8 cellular contexts compared by ENCODE assay signal in the genomic region with DNA sequence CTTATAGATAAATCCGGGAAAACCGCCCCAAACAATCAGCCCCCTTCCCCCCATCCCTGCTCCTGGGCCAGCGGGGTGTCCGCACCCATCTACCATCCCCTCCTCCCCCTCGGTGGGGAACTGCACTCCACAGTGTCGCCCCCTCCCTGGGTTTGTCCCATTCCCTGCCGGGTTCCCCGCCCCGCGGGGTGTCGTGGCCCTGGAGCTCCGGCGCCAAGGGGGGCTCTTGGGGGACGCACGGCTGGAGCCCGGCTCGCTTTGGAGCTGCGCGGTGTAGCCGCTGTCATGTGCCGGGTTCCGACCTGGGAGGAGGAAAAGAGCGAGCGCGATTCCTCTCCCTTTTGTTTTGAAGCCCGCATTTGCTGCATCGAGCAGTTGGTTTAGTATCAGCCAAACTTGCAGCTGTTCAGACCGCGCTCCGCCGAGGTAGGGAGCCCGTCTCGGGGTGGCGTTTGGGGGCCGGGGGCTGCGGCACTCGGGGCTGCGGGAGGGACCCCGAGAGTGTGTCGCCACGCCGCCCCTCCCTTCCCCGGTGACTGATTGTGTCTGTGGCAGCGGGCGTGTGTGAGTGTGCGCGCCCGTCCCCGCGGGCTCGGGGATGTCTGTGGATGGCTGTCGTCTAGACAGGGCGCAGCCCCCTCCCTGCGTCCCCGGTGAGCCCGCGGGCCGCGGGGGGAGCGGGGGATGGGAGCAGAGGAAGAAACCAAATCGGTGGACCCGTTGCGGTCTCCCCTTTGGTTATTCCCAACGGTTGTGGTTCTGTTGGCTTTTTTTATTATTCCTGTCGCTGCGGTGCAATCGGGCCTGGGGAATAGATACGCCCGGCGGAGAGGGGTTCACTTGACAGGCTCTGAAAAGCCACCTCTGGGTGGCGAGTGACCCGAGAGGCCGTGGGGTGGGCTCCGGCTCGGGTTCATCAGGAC. TPM values are rescaled to one million over a fixed set of nuclear protein-coding genes. Genes with fewer than 3 reads are reported as not detected.
A peak's percentile ranks its signal among the peaks of the same experiment; 100 is the strongest.
DNase-seq lines count a peak whose midpoint lies in the region; ATAC-seq, FAIRE-seq and TF ChIP-seq lines count a peak whose summit lies in the region.

No MANE protein-coding gene starts in this region.

- no peaks in the 10 kb centered on the region for H3K9me3 Mint-ChIP-seq in Caco-2 (ENCODE audit: unreplicated experiment)

- BruUV-seq in Caco-2 (replicated peaks; lab: Mats Ljungman, UMichigan) = no TSS peak

- H3K27me3 Mint-ChIP-seq in Caco-2 (ENCODE audit: insufficient read depth, unreplicated experiment) = no peaks in the 10 kb centered on the region

- H3K36me3 Mint-ChIP-seq in Caco-2 (ENCODE audit: insufficient read depth, unreplicated experiment) = no peaks in the 10 kb centered on the region

- H3K79me2 ChIP-seq in KMS-11 (ENCODE audit: insufficient read depth, low read depth) = peaks cover 26% of the 10 kb centered on the region

- FAIRE-seq in H54 (lab: Jason Lieb, UNC) = no peak

- H3K4me1 Mint-ChIP-seq in Caco-2 (ENCODE audit: low read depth, unreplicated experiment) = peaks cover 4% of the 10 kb centered on the region

- CTCF ChIA-PET in Caco-2 (lab: Charles Lee) = no interaction called here

- intact Hi-C loops in Caco-2 (cut with micrococcal nuclease; ENCODE audit: unreplicated experiment) = loop anchor here (1.0 to 2.0 kb wide), 2 partner anchors 51 to 63 kb away; no protein-coding TSS in a partner anchor
- intact Hi-C loops in breast epithelium (cut with DNase I; ENCODE audit: low total_unique reads) = loop anchor here (5.0 kb wide), 1 partner anchor 1188 kb away; no protein-coding TSS in a partner anchor
- intact Hi-C loops in sciatic nerve (cut with DNase I) = no loop called here

- DNase-seq in Caco-2 = peak in 1 of 2 experiments; percentile 32
- peak; percentile 24 for DNase-seq in T-helper 9 cell
- peak; percentile 43 to 52 for DNase-seq in breast epithelium (ENCODE audit: low spot score in 2 of 2)
- peak; percentile 75 for DNase-seq in sciatic nerve (ENCODE audit: low spot score)
- DNase-seq in H54 (ENCODE audit: insufficient read length, low spot score) = no peak

- TF ChIP-seq CTCF in Caco-2 (IDR thresholded peaks at IDR 0.05; ENCODE audit: insufficient read depth in 1 of 2, low read depth in 1 of 2, low read length in 1 of 2, severe bottlenecking in 1 of 2, unreplicated experiment in 1 of 2) (no peak), KMS-11 (conservative IDR thresholded peaks at IDR 0.05; ENCODE audit: low read depth, low read length) (no peak), breast epithelium (IDR thresholded peaks at IDR 0.05) (no peak)

- no peaks in the 10 kb centered on the region for H3K36me3 ChIP-seq in Caco-2 (ENCODE audit: control insufficient read depth, insufficient read depth, low read length)
- H3K36me3 ChIP-seq in KMS-11 (ENCODE audit: insufficient read depth) = no peaks in the 10 kb centered on the region
- H3K36me3 ChIP-seq in breast epithelium = no peaks in the 10 kb centered on the region
- H3K36me3 ChIP-seq in iPS-15b (ENCODE audit: control insufficient read depth, insufficient read depth, low read length) = no peaks in the 10 kb centered on the region

- peak overlapping the region; percentile 77 for H3K4me2 ChIP-seq in KMS-11

- POLR2A ChIA-PET in Caco-2 (lab: Charles Lee) = no interaction called here

- peak; percentile 63 for ATAC-seq in sciatic nerve
- no peak for ATAC-seq in HG02973 (IDR thresholded peaks at IDR 0.05; ENCODE audit: unreplicated experiment)

- H3K27me3 ChIP-seq in Caco-2 (replicated peaks; ENCODE audit: control insufficient read depth, insufficient read depth, low read length) = no peaks in the 10 kb centered on the region
- no peaks in the 10 kb centered on the region for H3K27me3 ChIP-seq in KMS-11 (ENCODE audit: insufficient read depth, low read depth)
- H3K27me3 ChIP-seq in breast epithelium = no peaks in the 10 kb centered on the region
- peaks cover 11% of the 10 kb centered on the region for H3K27me3 ChIP-seq in iPS-15b (ENCODE audit: control insufficient read depth, insufficient read depth, low read length)

- peak overlapping the region; percentile 79 for H2AFZ ChIP-seq in KMS-11 (ENCODE audit: low read depth)

- H3K4me3 Mint-ChIP-seq in Caco-2 (ENCODE audit: unreplicated experiment) = peak overlapping the region; percentile 77

- H3K4me1 ChIP-seq in Caco-2 = peaks cover 23% of the 10 kb centered on the region
- H3K4me1 ChIP-seq in KMS-11 (ENCODE audit: low read depth, poor library complexity, severe bottlenecking) = peaks cover 40% of the 10 kb centered on the region
- peaks cover 0 to 4% of the 10 kb centered on the region in 2 donors for H3K4me1 ChIP-seq in breast epithelium
- H3K4me1 ChIP-seq in iPS-15b (ENCODE audit: control insufficient read depth, insufficient read depth, low read length) = peaks cover 32% of the 10 kb centered on the region

- H3K27ac ChIP-seq in KMS-11 (peak overlapping the region; percentile 49), breast epithelium (peak overlapping the region; percentile 93)

- no peaks in the 10 kb centered on the region for H3K9me3 ChIP-seq in Caco-2
- H3K9me3 ChIP-seq in breast epithelium = no peaks in the 10 kb centered on the region
- H3K9me3 ChIP-seq in iPS-15b (ENCODE audit: control insufficient read depth, insufficient read depth, low read length) = no peaks in the 10 kb centered on the region

- H3K9ac ChIP-seq in KMS-11 (peak overlapping the region; percentile 73), iPS-15b (ENCODE audit: low read depth, low read length) (no peak overlapping the region)

- TF ChIP-seq POLR2A in breast epithelium (IDR thresholded peaks at IDR 0.05) = no peak
- no peak for TF ChIP-seq POLR2A in H54 (IDR thresholded peaks at IDR 0.05; ENCODE audit: low read depth, low read length)

- peak overlapping the region; percentile 48 for H3K27ac Mint-ChIP-seq in Caco-2 (ENCODE audit: unreplicated experiment)

- no peaks in the 10 kb centered on the region for H4K20me1 ChIP-seq in KMS-11 (ENCODE audit: insufficient read depth)

- peak overlapping the region; percentile 65 for H3K4me3 ChIP-seq in Caco-2 (ENCODE audit: low read depth, low read length)
- H3K4me3 ChIP-seq in KMS-11 (IDR thresholded peaks at IDR 0.05; ENCODE audit: insufficient read depth, low read depth, low read length) = no peak overlapping the region
- H3K4me3 ChIP-seq in breast epithelium = peak overlapping the region; percentile 79 to 89 (median 82)
- H3K4me3 ChIP-seq in iPS-15b (ENCODE audit: low read depth, low read length) = peak overlapping the region; percentile 68

RNA-seq across cellular contexts. Expression of a gene that starts 0.8 kb away (rescaled TPM):
- total RNA-seq in Caco-2 (2022) (19.9 and 21.4 TPM in 2 replicates), breast epithelium (10 to 100 TPM; 28.8 to 78.9 (median 32.6) TPM), sciatic nerve (81.9 TPM)
